In genomic region chr4:144174401-144175067, GRCh38 we compare ENCODE assay signal across 8 cellular contexts. TPM values are rescaled to one million over a fixed set of nuclear protein-coding genes. Genes with fewer than 3 reads are reported as not detected.
A peak's percentile ranks its signal among the peaks of the same experiment; 100 is the strongest.
DNase-seq lines count a peak whose midpoint lies in the region; ATAC-seq and TF ChIP-seq lines count a peak whose summit lies in the region.

No MANE protein-coding gene starts in this region.

- no peak for TF ChIP-seq POLR2A in adrenal gland (IDR thresholded peaks at IDR 0.05)

- H3K27ac ChIP-seq in adrenal gland (no peak overlapping the region), right cardiac atrium (ENCODE audit: low read length) (no peak overlapping the region)

- peak; percentile 17 for DNase-seq in NCI-H2227 (lab: John Stamatoyannopoulos, UW; ENCODE audit: unreplicated experiment)
- no peak for DNase-seq in NCI-H2227 treated with DMSO at 0.1 percent for 48 hours (lab: John Stamatoyannopoulos, UW)
- peak; percentile 32 for DNase-seq in NCI-H748 (lab: John Stamatoyannopoulos, UW; ENCODE audit: unreplicated experiment)
- peak in 3 of 7 donors; percentile 11 to 27 (median 17) for DNase-seq in adrenal gland
- no peak for DNase-seq in right cardiac atrium
- peak; percentile 39 for DNase-seq in smooth muscle cell of the brain vasculature (ENCODE audit: low read depth, low spot score)

- H3K36me3 ChIP-seq in adrenal gland (replicated peaks in 1 of 2), result no peaks in the 10 kb centered on the region

- WGBS in adrenal gland, 4 donors, result 2 to 5% (median 3%) methylated on average over 5 of the region's 5 CpGs
- 3% methylated on average over 5 of the region's 5 CpGs for WGBS in right cardiac atrium

- peak; percentile 13 to 59 (median 46) for TF ChIP-seq CTCF in adrenal gland (IDR thresholded peaks at IDR 0.05)

- H3K27me3 ChIP-seq in adrenal gland (no peaks in the 10 kb centered on the region), right cardiac atrium (ENCODE audit: control insufficient read depth, insufficient read depth) (no peaks in the 10 kb centered on the region)

- H3K9me3 ChIP-seq in adrenal gland (replicated peaks in 1 of 3) (no peaks in the 10 kb centered on the region), right cardiac atrium (ENCODE audit: control insufficient read depth, low read length) (no peaks in the 10 kb centered on the region)

- ATAC-seq in GM19395 (IDR thresholded peaks at IDR 0.05; ENCODE audit: unreplicated experiment) (peak; percentile 85), HG03342 (IDR thresholded peaks at IDR 0.05; ENCODE audit: unreplicated experiment) (peak; percentile 74), right cardiac atrium (peak; percentile 43 to 81)

- no peak overlapping the region for H3K4me3 ChIP-seq in adrenal gland
- H3K4me3 ChIP-seq in right cardiac atrium (ENCODE audit: low read length), result no peak overlapping the region

- H3K4me1 ChIP-seq in adrenal gland (replicated peaks in 1 of 2), result no peaks in the 10 kb centered on the region
- no peaks in the 10 kb centered on the region for H3K4me1 ChIP-seq in right cardiac atrium (ENCODE audit: control insufficient read depth, insufficient read depth, low read length)

- intact Hi-C loops in adrenal gland (cut with DNase I), result loop anchor here in 1 of 2 donors (10.0 kb wide), 2 partner anchors 610 to 920 kb away; partner anchors contain the start of genes ABCE1 and ANAPC10
- intact Hi-C loops in right cardiac atrium (cut with DNase I), result loop anchor here in 3 of 4 donors (10.0 kb wide), 2 partner anchors 880 to 890 kb away; no protein-coding TSS in a partner anchor

RNA-seq across cellular contexts. Expression of gene GYPA, which starts 34.0 kb away (rescaled TPM):
- total RNA-seq in adrenal gland (1 to 10 TPM in 1 of 8 donors, not detected in 7; 1.3 TPM), right cardiac atrium (not detected)
- polyA plus RNA-seq in adrenal gland (not detected), right cardiac atrium (not detected)

Comparison
In these comparisons a context has a peak if more than half of its experiments do, and no peak if none do; other contexts are left out.
1. DNase-seq: peak in NCI-H2227 (single experiment), NCI-H748 (single experiment) and smooth muscle cell of the brain vasculature (single experiment); none in NCI-H2227 treated with DMSO at 0.1 percent for 48 hours (single experiment) and right cardiac atrium (0 of 3).
2. Peak in every context shown above with its lines, with median percentiles within 50 percentile points of each other: ATAC-seq.